ENCODE assay signal across 31 cellular contexts in genomic region chr6:62392289-62392688, GRCh38.
"Had no signal": no experiment of that assay in that cellular context is flagged by ENCODE, and none has a peak within 500 bp of the region (broad histone marks: within the 10 kb centered on the region; RNA-seq: fewer than 3 reads in every experiment).

No MANE protein-coding gene starts in this region.

- H3K36me3 ChIP-seq: ascending aorta, breast epithelium, cardiac muscle cell, colonic mucosa had no signal

- H3K9me3 Mint-ChIP-seq: activated CD4-positive, alpha-beta T cell treated with anti-CD3 and anti-CD28 coated beads, Interleukin-2, amount 10 ng/mL, durations not matched to agents 24 days and 14 days had no signal

- H3K27ac Mint-ChIP-seq: activated CD4-positive, alpha-beta memory T cell treated with anti-CD3 and anti-CD28 coated beads for 36 hours; activated CD4-positive, alpha-beta T cell treated with anti-CD3 and anti-CD28 coated beads for 36 hours; activated CD4-positive, alpha-beta T cell treated with anti-CD3 and anti-CD28 coated beads, Interleukin-2, amount 10 ng/mL, durations not matched to agents 24 days and 14 days; activated CD8-positive, alpha-beta memory T cell treated with anti-CD3 and anti-CD28 coated beads, Interleukin-2, amount 10 ng/mL, durations not matched to agents 7 days and 5 days; activated CD8-positive, alpha-beta T cell treated with anti-CD3 and anti-CD28 coated beads, Interleukin-2, amount 10 ng/mL, durations not matched to agents 7 days and 5 days; activated naive CD4-positive, alpha-beta T cell treated with anti-CD3 and anti-CD28 coated beads, Interleukin-2, amount 10 ng/mL, durations not matched to agents 7 days and 5 days; activated naive CD4-positive, alpha-beta T cell treated with anti-CD3 and anti-CD28 coated beads, Interleukin-2, amount 50 U/mL, for 72 hours; activated naive CD8-positive, alpha-beta T cell treated with anti-CD3 and anti-CD28 coated beads, Interleukin-2, amount 10 ng/mL, durations not matched to agents 7 days and 5 days; activated T-cell treated with anti-CD3 and anti-CD28 coated beads, Interleukin-2, amount 50 U/mL, for 24 hours; activated T-cell treated with anti-CD3 and anti-CD28 coated beads, Interleukin-2, amount 50 U/mL, for 72 hours; brain; endodermal cell; T-helper 17 cell; T-helper 2 cell treated with Interferon-gamma antibody and Interleukin-4, amounts not matched to agents 5 μg/mL and 100 μg/mL, for 36 hours had no signal

- H3K36me3 Mint-ChIP-seq: activated CD4-positive, alpha-beta memory T cell treated with anti-CD3 and anti-CD28 coated beads for 36 hours; activated CD8-positive, alpha-beta memory T cell treated with anti-CD3 and anti-CD28 coated beads, Interleukin-2, amount 10 ng/mL, durations not matched to agents 7 days and 5 days; activated naive CD4-positive, alpha-beta T cell treated with anti-CD3 and anti-CD28 coated beads, Interleukin-2, amount 10 ng/mL, durations not matched to agents 7 days and 5 days; activated naive CD4-positive, alpha-beta T cell treated with anti-CD3 and anti-CD28 coated beads, Interleukin-2, amount 50 U/mL, for 72 hours; activated naive CD8-positive, alpha-beta T cell treated with anti-CD3 and anti-CD28 coated beads, Interleukin-2, amount 10 ng/mL, durations not matched to agents 7 days and 5 days; brain had no signal

- H3K9me3 ChIP-seq: ascending aorta, breast epithelium, colonic mucosa had no signal

- H3K27me3 ChIP-seq: ascending aorta, breast epithelium, cardiac muscle cell, colonic mucosa had no signal

- DNase-seq: activated CD4-positive, alpha-beta memory T cell treated with anti-CD3 and anti-CD28 coated beads for 36 hours; activated CD4-positive, alpha-beta T cell treated with anti-CD3 and anti-CD28 coated beads for 36 hours; activated CD4-positive, alpha-beta T cell treated with anti-CD3 and anti-CD28 coated beads, Interleukin-2, amount 10 ng/mL, durations not matched to agents 24 days and 14 days; activated CD4-positive, CD25-positive, alpha-beta regulatory T cell; activated CD4-positive, CD25-positive, alpha-beta regulatory T cell treated with anti-CD3 and anti-CD28 coated beads, Interleukin-2, amount 50 U/mL, for 72 hours; activated CD8-positive, alpha-beta memory T cell treated with anti-CD3 and anti-CD28 coated beads, Interleukin-2, amount 10 ng/mL, durations not matched to agents 7 days and 5 days; activated CD8-positive, alpha-beta memory T cell treated with anti-CD3 and anti-CD28 coated beads, Interleukin-2, amount 50 U/mL, for 4 hours; activated CD8-positive, alpha-beta T cell treated with anti-CD3 and anti-CD28 coated beads, Interleukin-2, amount 10 ng/mL, durations not matched to agents 7 days and 5 days; activated gamma-delta T cell; activated naive CD4-positive, alpha-beta T cell; activated naive CD4-positive, alpha-beta T cell treated with anti-CD3 and anti-CD28 coated beads, Interleukin-2, amount 10 ng/mL, durations not matched to agents 7 days and 5 days; activated naive CD8-positive, alpha-beta T cell treated with anti-CD3 and anti-CD28 coated beads, Interleukin-2, amount 10 ng/mL, durations not matched to agents 7 days and 5 days; activated T-cell treated with anti-CD3 and anti-CD28 coated beads for 4 hours; activated T-cell treated with anti-CD3 and anti-CD28 coated beads, Interleukin-2, amount 50 U/mL, for 24 hours; activated T-cell treated with anti-CD3 and anti-CD28 coated beads, Interleukin-2, amount 50 U/mL, for 72 hours; central memory CD4-positive, alpha-beta T cell; cerebellar nuclear complex; colonic mucosa; effector CD8-positive, alpha-beta T cell; endodermal cell; foreskin fibroblast; head of caudate nucleus; T-helper 17 cell; T1000 had no signal

- H3K27me3 Mint-ChIP-seq: activated CD4-positive, alpha-beta memory T cell treated with anti-CD3 and anti-CD28 coated beads for 36 hours; activated CD4-positive, alpha-beta T cell treated with anti-CD3 and anti-CD28 coated beads for 36 hours; activated CD4-positive, alpha-beta T cell treated with anti-CD3 and anti-CD28 coated beads, Interleukin-2, amount 10 ng/mL, durations not matched to agents 24 days and 14 days; activated CD8-positive, alpha-beta memory T cell treated with anti-CD3 and anti-CD28 coated beads, Interleukin-2, amount 10 ng/mL, durations not matched to agents 7 days and 5 days; activated naive CD4-positive, alpha-beta T cell treated with anti-CD3 and anti-CD28 coated beads, Interleukin-2, amount 10 ng/mL, durations not matched to agents 7 days and 5 days; activated naive CD8-positive, alpha-beta T cell treated with anti-CD3 and anti-CD28 coated beads, Interleukin-2, amount 10 ng/mL, durations not matched to agents 7 days and 5 days; activated T-cell treated with anti-CD3 and anti-CD28 coated beads, Interleukin-2, amount 50 U/mL, for 24 hours; brain; T-helper 17 cell had no signal

- H3K4me3 Mint-ChIP-seq: activated CD4-positive, alpha-beta memory T cell treated with anti-CD3 and anti-CD28 coated beads for 36 hours; activated CD4-positive, alpha-beta T cell treated with anti-CD3 and anti-CD28 coated beads for 36 hours; activated CD4-positive, alpha-beta T cell treated with anti-CD3 and anti-CD28 coated beads, Interleukin-2, amount 10 ng/mL, durations not matched to agents 24 days and 14 days; activated CD8-positive, alpha-beta memory T cell treated with anti-CD3 and anti-CD28 coated beads, Interleukin-2, amount 10 ng/mL, durations not matched to agents 7 days and 5 days; activated CD8-positive, alpha-beta T cell treated with anti-CD3 and anti-CD28 coated beads, Interleukin-2, amount 10 ng/mL, durations not matched to agents 7 days and 5 days; activated naive CD4-positive, alpha-beta T cell treated with anti-CD3 and anti-CD28 coated beads, Interleukin-2, amount 10 ng/mL, durations not matched to agents 7 days and 5 days; activated naive CD8-positive, alpha-beta T cell treated with anti-CD3 and anti-CD28 coated beads, Interleukin-2, amount 10 ng/mL, durations not matched to agents 7 days and 5 days; activated T-cell treated with anti-CD3 and anti-CD28 coated beads, Interleukin-2, amount 50 U/mL, for 24 hours; activated T-cell treated with anti-CD3 and anti-CD28 coated beads, Interleukin-2, amount 50 U/mL, for 72 hours; brain; endodermal cell; T-helper 17 cell; T-helper 2 cell treated with Interferon-gamma antibody and Interleukin-4, amounts not matched to agents 5 μg/mL and 100 μg/mL, for 36 hours had no signal

- H3K4me3 ChIP-seq: ascending aorta, breast epithelium, cardiac muscle cell, colonic mucosa had no signal

- H3K4me1 ChIP-seq: ascending aorta, breast epithelium, colonic mucosa had no signal

- ATAC-seq: activated CD4-positive, alpha-beta T cell treated with anti-CD3 and anti-CD28 coated beads for 36 hours; activated CD8-positive, alpha-beta memory T cell treated with anti-CD3 and anti-CD28 coated beads, Interleukin-2, amount 10 ng/mL, durations not matched to agents 7 days and 5 days; activated CD8-positive, alpha-beta T cell treated with anti-CD3 and anti-CD28 coated beads, Interleukin-2, amount 10 ng/mL, durations not matched to agents 7 days and 5 days; activated naive CD4-positive, alpha-beta T cell treated with anti-CD3 and anti-CD28 coated beads, Interleukin-2, amount 50 U/mL, for 72 hours; activated T-cell treated with anti-CD3 and anti-CD28 coated beads, Interleukin-2, amount 50 U/mL, for 72 hours; esophagus mucosa; T-helper 17 cell had no signal

- H3K27ac ChIP-seq: ascending aorta, breast epithelium, cardiac muscle cell, colonic mucosa had no signal

- H3K4me1 Mint-ChIP-seq: activated CD4-positive, alpha-beta T cell treated with anti-CD3 and anti-CD28 coated beads for 36 hours; activated CD4-positive, alpha-beta T cell treated with anti-CD3 and anti-CD28 coated beads, Interleukin-2, amount 10 ng/mL, durations not matched to agents 24 days and 14 days; activated CD8-positive, alpha-beta memory T cell treated with anti-CD3 and anti-CD28 coated beads, Interleukin-2, amount 10 ng/mL, durations not matched to agents 7 days and 5 days; activated naive CD4-positive, alpha-beta T cell treated with anti-CD3 and anti-CD28 coated beads, Interleukin-2, amount 10 ng/mL, durations not matched to agents 7 days and 5 days; activated naive CD8-positive, alpha-beta T cell treated with anti-CD3 and anti-CD28 coated beads, Interleukin-2, amount 10 ng/mL, durations not matched to agents 7 days and 5 days; brain; T-helper 17 cell had no signal
